Comparison of ENCODE assay signal across 30 cellular contexts in genomic region chr17:78609198-78609597, GRCh38. TPM values are rescaled to one million over a fixed set of nuclear protein-coding genes. Genes with fewer than 3 reads are reported as not detected.
DNase-seq lines count a peak whose midpoint lies in the region; ATAC-seq, FAIRE-seq and TF ChIP-seq lines count a peak whose summit lies in the region.
"Had no signal": no experiment of that assay in that cellular context is flagged by ENCODE, and none has a peak within 500 bp of the region (broad histone marks: within the 10 kb centered on the region; RNA-seq: fewer than 3 reads in every experiment).

No MANE protein-coding gene starts in this region.

- no peak overlapping the region for H2BK15ac ChIP-seq in neuronal stem cell (ENCODE audit: low read length)

- H4K8ac ChIP-seq in neuronal stem cell (ENCODE audit: low read depth, low read length) = no peak overlapping the region

- no peak for TF ChIP-seq EP300 in suprapubic skin (IDR thresholded peaks at IDR 0.05)

- DNase-seq in left cardiac atrium (no peak), Right ventricle myocardium superior (no peak), kidney (peak; percentile 33), AG08396 (ENCODE audit: low spot score) (no peak), neuronal stem cell (ENCODE audit: low spot score) (no peak), suprapubic skin (ENCODE audit: low spot score in 2 of 2) (no peak)
- no peak for DNase-seq in stimulated activated CD4-positive, alpha-beta T cell treated with anti-CD3 and anti-CD28 coated beads, Interleukin-2, amount 100 ng/mL, for 48 hours
- DNase-seq: activated CD4-positive, alpha-beta memory T cell treated with anti-CD3 and anti-CD28 coated beads for 36 hours; activated CD8-positive, alpha-beta memory T cell treated with anti-CD3 and anti-CD28 coated beads, Interleukin-2, amount 50 U/mL, for 48 hours; BE2C; GOT3; heart right ventricle; HFFc6; mammary epithelial cell; NCI-H1048; NCI-H1694 treated with DMSO at 0.1 percent for 48 hours; NCI-H2171; NCI-H69; Peyer's patch; stimulated activated CD4-positive, alpha-beta T cell treated with anti-CD3 and anti-CD28 coated beads, Interleukin-4, amount 100 ng/mL, for 24 hours; uterus had no signal

- H3K79me1 ChIP-seq in neuronal stem cell (ENCODE audit: low read depth, low read length) = no peaks in the 10 kb centered on the region

- no CpG with 5 or more reads among the region's 7 CpGs for WGBS in neuronal stem cell (ENCODE audit: extremely low coverage in 2 of 2, insufficient read length in 2 of 2, insufficient replicate concordance in 1 of 2), 2 donors
- 37% methylated on average over 7 of the region's 7 CpGs for whole genome bisulfite sequencing in suprapubic skin

- no peak overlapping the region for H3K23ac ChIP-seq in neuronal stem cell (ENCODE audit: low read depth, low read length, poor library complexity)

- H3K4me1 ChIP-seq in kidney (ENCODE audit: control insufficient read depth in 1 of 2, insufficient read depth in 1 of 2, low read depth in 1 of 2, low read length in 2 of 2) (no peaks in the 10 kb centered on the region), rectal smooth muscle tissue (ENCODE audit: control insufficient read depth, insufficient read depth, low read length) (peaks cover 17% of the 10 kb centered on the region), neuronal stem cell (ENCODE audit: control insufficient read depth in 2 of 2, insufficient read depth in 1 of 2, low read depth in 1 of 2, low read length in 2 of 2) (peaks cover 0 to 4% of the 10 kb centered on the region in 2 donors), suprapubic skin (no peaks in the 10 kb centered on the region)
- H3K4me1 ChIP-seq: BE2C, Peyer's patch had no signal

- no peak overlapping the region for H2BK12ac ChIP-seq in neuronal stem cell (ENCODE audit: low read length)

- intact Hi-C loops in left cardiac atrium (cut with DNase I) = no loop called here
- intact Hi-C loops in Right ventricle myocardium superior (cut with DNase I) = no loop called here
- intact Hi-C loops in kidney (cut with DNase I) = no loop called here

- H3K9me3 ChIP-seq in kidney (ENCODE audit: control insufficient read depth in 1 of 2, low read length in 2 of 2) = no peaks in the 10 kb centered on the region
- H3K9me3 ChIP-seq in neuronal stem cell (replicated peaks in 1 of 2; ENCODE audit: control insufficient read depth in 2 of 2, insufficient read depth in 1 of 2, low read depth in 1 of 2, low read length in 2 of 2) = peaks cover 0 to 2% of the 10 kb centered on the region in 2 donors
- H3K9me3 ChIP-seq in suprapubic skin = no peaks in the 10 kb centered on the region
- H3K9me3 ChIP-seq: BE2C, neutrophil, SJSA1, uterus had no signal

- no peaks in the 10 kb centered on the region for H3K27me3 ChIP-seq in rectal smooth muscle tissue (ENCODE audit: control insufficient read depth, insufficient read depth, low read length)
- H3K27me3 ChIP-seq in neuronal stem cell (ENCODE audit: control insufficient read depth in 3 of 3, insufficient read depth in 3 of 3, low read depth in 1 of 3, low read length in 3 of 3) = peaks cover 0 to 8% (median 0%) of the 10 kb centered on the region in 3 experiments
- no peaks in the 10 kb centered on the region for H3K27me3 ChIP-seq in suprapubic skin
- H3K27me3 ChIP-seq: BE2C, neutrophil, Peyer's patch, SJSA1, uterus had no signal

- no peak overlapping the region for H2AFZ ChIP-seq in neuronal stem cell (ENCODE audit: low read length)

- no peak overlapping the region for H2BK5ac ChIP-seq in neuronal stem cell (ENCODE audit: low read length)

- no peaks in the 10 kb centered on the region for H3K36me3 ChIP-seq in kidney (ENCODE audit: control insufficient read depth in 1 of 2, insufficient read depth in 2 of 2, low read length in 2 of 2)
- no peaks in the 10 kb centered on the region for H3K36me3 ChIP-seq in rectal smooth muscle tissue (ENCODE audit: control insufficient read depth, insufficient read depth, low read length)
- H3K36me3 ChIP-seq in neuronal stem cell (replicated peaks in 1 of 2; ENCODE audit: control insufficient read depth in 2 of 2, insufficient read depth in 2 of 2, low read length in 2 of 2) = no peaks in the 10 kb centered on the region
- H3K36me3 ChIP-seq in suprapubic skin = no peaks in the 10 kb centered on the region
- H3K36me3 ChIP-seq: BE2C, heart right ventricle, neutrophil, Peyer's patch, SJSA1, uterus had no signal

- TF ChIP-seq CTCF in kidney (IDR thresholded peaks at IDR 0.05; ENCODE audit: borderline replicate concordance, extremely low read depth, insufficient read depth) (no peak), suprapubic skin (IDR thresholded peaks at IDR 0.05) (no peak)

- no peak overlapping the region for H2AK5ac ChIP-seq in neuronal stem cell (ENCODE audit: low read depth, low read length)

- H3K18ac ChIP-seq in neuronal stem cell (ENCODE audit: low read length) = no peak overlapping the region

- no peak for FAIRE-seq in kidney (lab: Jason Lieb, UNC)
- FAIRE-seq: A204.1, astrocyte had no signal

- H4K91ac ChIP-seq in neuronal stem cell (ENCODE audit: low read depth, low read length, poor library complexity) = no peak overlapping the region

- ATAC-seq in left cardiac atrium (peak; percentile 38 to 70), Right ventricle myocardium superior (ENCODE audit: poor library complexity) (no peak)
- ATAC-seq: activated naive CD4-positive, alpha-beta T cell treated with anti-CD3 and anti-CD28 coated beads, Interleukin-2, amount 50 U/mL, for 72 hours; activated T-helper 17 cell treated with anti-CD3 and anti-CD28 coated beads, Interleukin-2, amount 50 U/mL, for 72 hours; stimulated activated effector memory CD8-positive, alpha-beta T cell treated with anti-CD3 and anti-CD28 coated beads, Interleukin-12 subunit alpha, Interleukin-12 subunit beta, amount 100 ng/mL, for 72 hours had no signal

- no peak overlapping the region for H3K14ac ChIP-seq in neuronal stem cell (ENCODE audit: low read length)

- H3K4ac ChIP-seq in neuronal stem cell (ENCODE audit: low read length) = no peak overlapping the region

- no peak overlapping the region for H2BK120ac ChIP-seq in neuronal stem cell (ENCODE audit: low read depth, low read length)

- no peak overlapping the region for H3K27ac ChIP-seq in kidney (ENCODE audit: low read depth in 2 of 2, low read length in 2 of 2)
- peak overlapping the region; percentile 35 for H3K27ac ChIP-seq in rectal smooth muscle tissue (ENCODE audit: low read depth, low read length)
- H3K27ac ChIP-seq in neuronal stem cell (replicated peaks; ENCODE audit: low read length) = no peak overlapping the region
- H3K27ac ChIP-seq in suprapubic skin = no peak overlapping the region
- H3K27ac ChIP-seq: neutrophil, Peyer's patch, SJSA1, uterus had no signal

- no peak overlapping the region for H3K4me2 ChIP-seq in neuronal stem cell (ENCODE audit: insufficient read depth, low read length, poor library complexity, severe bottlenecking)

- H3K4me3 ChIP-seq in kidney (ENCODE audit: low read length in 2 of 2) (no peak overlapping the region), rectal smooth muscle tissue (ENCODE audit: low read length) (no peak overlapping the region), neuronal stem cell (ENCODE audit: low read length in 2 of 2) (no peak overlapping the region), suprapubic skin (no peak overlapping the region)
- H3K4me3 ChIP-seq: heart right ventricle, Peyer's patch, SJSA1, uterus had no signal

- H3K9ac ChIP-seq in kidney (ENCODE audit: low read length in 2 of 2) (no peak overlapping the region), rectal smooth muscle tissue (ENCODE audit: low read length) (no peak overlapping the region), neuronal stem cell (ENCODE audit: low read depth, low read length, poor library complexity) (no peak overlapping the region)

- TF ChIP-seq POLR2A in suprapubic skin (IDR thresholded peaks at IDR 0.05) = no peak

RNA-seq across cellular contexts. Expression of gene DNAH17, which starts 32.0 kb away (rescaled TPM):
- total RNA-seq in left cardiac atrium (under 1 TPM; 0.21 to 0.32 TPM), Right ventricle myocardium superior (not detected), kidney (0.09 TPM), suprapubic skin (1 to 10 TPM; 3.7 to 6.7 (median 5.2) TPM)
- polyA plus RNA-seq in kidney (ENCODE audit: insufficient read depth, low read depth, low replicate concordance) = 0.17 TPM
- 0.03 TPM for polyA plus RNA-seq in neuronal stem cell (2013, experiment 1 of 2)
- polyA plus RNA-seq in neuronal stem cell (2013, experiment 2 of 2) = 0.04 TPM
- total RNA-seq: fibroblast of villous mesenchyme, HFFc6, SJSA1 had no signal
